In genomic region chr11:78420255-78420764, GRCh38 we compare ENCODE assay signal across 8 cellular contexts. TPM values are rescaled to one million over a fixed set of nuclear protein-coding genes. Genes with fewer than 3 reads are reported as not detected.
DNase-seq lines count a peak whose midpoint lies in the region; ATAC-seq, FAIRE-seq and TF ChIP-seq lines count a peak whose summit lies in the region.

No MANE protein-coding gene starts in this region.

- 8 to 9% methylated on average over 9 of the region's 9 CpGs for whole genome bisulfite sequencing in pancreas, 2 donors

- DNase-seq in HCEC 1CT: peak; percentile 78
- no peak for DNase-seq in Panc1 (ENCODE audit: low read depth, low spot score)
- DNase-seq in activated naive CD4-positive, alpha-beta T cell treated with anti-CD3 and anti-CD28 coated beads, Interleukin-2, amount 50 U/mL, for 16 hours: peak; percentile 51
- DNase-seq in head of caudate nucleus: peak; percentile 45 to 95 (median 82)
- peak in 5 of 6 donors; percentile 27 to 71 (median 38) for DNase-seq in pancreas
- DNase-seq in HPDE6-E6E7 (ENCODE audit: extremely low spot score): no peak

- H3K9me3 ChIP-seq in BLaER1 (no peaks in the 10 kb centered on the region), Panc1 (ENCODE audit: control insufficient read depth, insufficient read depth, low read depth, low read length) (no peaks in the 10 kb centered on the region), pancreas (no peaks in the 10 kb centered on the region)

- H3K36me3 ChIP-seq in BLaER1 (no peaks in the 10 kb centered on the region), Panc1 (ENCODE audit: control insufficient read depth, insufficient read depth, low read length) (no peaks in the 10 kb centered on the region), pancreas (no peaks in the 10 kb centered on the region)

- H3K4me1 ChIP-seq in BLaER1 (peaks cover 80% of the 10 kb centered on the region), Panc1 (ENCODE audit: control insufficient read depth, insufficient read depth, low read length) (peaks cover 33% of the 10 kb centered on the region), pancreas (peaks cover 0 to 16% (median 8%) of the 10 kb centered on the region in 3 donors)

- peak overlapping the region; percentile 89 for H3K9ac ChIP-seq in BLaER1

- peaks cover 8% of the 10 kb centered on the region; the same call in 1 of the 2 replicates for H4K20me1 ChIP-seq in BLaER1

- H3K4me3 ChIP-seq in BLaER1 (peak overlapping the region; percentile 53), Panc1 (ENCODE audit: low read depth in 2 of 2, low read length in 2 of 2) (peak overlapping the region; percentile 23 to 51), pancreas (no peak overlapping the region)

- peak; percentile 94 for TF ChIP-seq CTCF in Panc1 (IDR thresholded peaks at IDR 0.05)
- peak; percentile 16 to 49 (median 32) for TF ChIP-seq CTCF in pancreas (IDR thresholded peaks at IDR 0.05)

- POLR2A ChIA-PET in Panc1 (lab: Charles Lee): no interaction called here

- no TSS peak for BruUV-seq in Panc1 (replicated peaks; lab: Mats Ljungman, UMichigan)

- CTCF ChIA-PET in Panc1 (lab: Charles Lee): no interaction called here

- in situ Hi-C loops in Panc1 (cut with HindIII; ENCODE audit: low pct_unique_long_range_greater_than_20kb, low sequenced_read_pairs): no loop called here

- H3K27me3 ChIP-seq in BLaER1 (no peaks in the 10 kb centered on the region), Panc1 (ENCODE audit: control insufficient read depth, insufficient read depth, low read length) (peaks cover 2% of the 10 kb centered on the region; the same call in 1 of the 2 replicates), pancreas (no peaks in the 10 kb centered on the region)

- peak; percentile 7; the same call in 1 of the 2 replicates for ATAC-seq in Panc1
- peak in 1 of 4 donors; percentile 1 for ATAC-seq in pancreas
- no peak for ATAC-seq in HG03378 (IDR thresholded peaks at IDR 0.05; ENCODE audit: unreplicated experiment)

- intact Hi-C loops in Panc1 (cut with micrococcal nuclease; ENCODE audit: unreplicated experiment): no loop called here
- intact Hi-C loops in head of caudate nucleus (cut with DNase I): loop anchor here (10.0 kb wide), 1 partner anchor 426 kb away; the partner anchor contains the start of gene INTS4
- intact Hi-C loops in pancreas (cut with DNase I): loop anchor here in 1 of 3 donors (10.0 kb wide), 1 partner anchor 196 kb away; no protein-coding TSS in a partner anchor

- no peak for FAIRE-seq in pancreas (lab: Jason Lieb, UNC)

- H3K27ac ChIP-seq in BLaER1: peak overlapping the region; percentile 94
- no peak overlapping the region for H3K27ac ChIP-seq in Panc1 (ENCODE audit: low read length)
- H3K27ac ChIP-seq in pancreas: peak overlapping the region in 1 of 4 donors; percentile 17

- H3K4me2 ChIP-seq in BLaER1: peak overlapping the region; percentile 86

RNA-seq across cellular contexts. Expression of gene GAB2, which starts 2.7 kb away (rescaled TPM):
- total RNA-seq in Panc1 (2021; ENCODE audit: unreplicated experiment): 10.0 TPM
- 5.8 TPM for polyA plus RNA-seq in Panc1 (2012; ENCODE audit: insufficient read length)
- total RNA-seq in pancreas: 10 to 100 TPM in 3 of 6 donors, 1 to 10 TPM in 3; 6.7 to 17.8 (median 10.4) TPM
- polyA plus RNA-seq in pancreas: 1 to 10 TPM; 3.1 to 3.3 TPM

Comparison
In these comparisons a context has a peak if more than half of its experiments do, and no peak if none do; other contexts are left out.
1. H3K4me3 ChIP-seq: peak in BLaER1 (single experiment) and Panc1 (2 of 2); none in pancreas (0 of 4).
2. DNase-seq: peak in HCEC 1CT (single experiment), activated naive CD4-positive, alpha-beta T cell treated with anti-CD3 and anti-CD28 coated beads, Interleukin-2, amount 50 U/mL, for 16 hours (single experiment), head of caudate nucleus (42 of 42) and pancreas (5 of 6); none in Panc1 (single experiment) and HPDE6-E6E7 (single experiment).